ENCODE assay signal across 2 cellular contexts in the genomic region with DNA sequence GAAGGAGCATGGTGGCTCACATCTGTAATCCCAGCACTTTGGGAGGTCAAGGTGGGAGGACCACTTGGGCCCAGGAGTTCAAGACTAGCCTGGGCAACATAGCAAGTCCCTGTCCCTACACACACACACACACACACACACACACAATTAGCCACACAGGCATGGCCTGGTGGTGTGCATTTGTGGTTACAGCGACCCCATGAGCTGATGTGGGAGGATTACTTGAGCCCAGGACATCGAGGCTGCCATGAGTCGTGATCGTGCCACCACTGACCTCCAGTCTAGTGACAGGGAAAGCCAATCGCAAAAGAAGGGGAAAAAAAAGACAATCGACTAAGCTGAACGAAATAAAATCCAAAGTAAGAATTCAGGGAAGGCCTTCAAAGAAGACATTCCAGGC.
TF ChIP-seq lines count a peak whose summit lies in the region.

No MANE protein-coding gene starts in this region.

TF ChIP-seq in HCT116, 20 proteins besides CTCF, POLR2A, EP300 and RAD21:
- no peak for TF ChIP-seq EGR1 (IDR thresholded peaks at IDR 0.05; ENCODE audit: low read depth)
- TF ChIP-seq TCF7L2 (IDR thresholded peaks at IDR 0.05; ENCODE audit: borderline replicate concordance, extremely low read depth, insufficient read depth, insufficient read length): no peak
- no peak for TF ChIP-seq CEBPB (IDR thresholded peaks at IDR 0.05; ENCODE audit: low read depth)
- no peak for TF ChIP-seq JUND (IDR thresholded peaks at IDR 0.05)
- no peak for TF ChIP-seq SP1 (IDR thresholded peaks at IDR 0.05; ENCODE audit: low read depth)
- TF ChIP-seq CBX3 (IDR thresholded peaks at IDR 0.05; ENCODE audit: low read depth): no peak
- no peak for TF ChIP-seq YY1 (IDR thresholded peaks at IDR 0.05; ENCODE audit: extremely low read depth, insufficient replicate concordance, low read depth, low read length)
- TF ChIP-seq EZH2 (IDR thresholded peaks at IDR 0.05): no peak
- no peak for TF ChIP-seq ZFX (IDR thresholded peaks at IDR 0.05)
- TF ChIP-seq, protein P1, sequence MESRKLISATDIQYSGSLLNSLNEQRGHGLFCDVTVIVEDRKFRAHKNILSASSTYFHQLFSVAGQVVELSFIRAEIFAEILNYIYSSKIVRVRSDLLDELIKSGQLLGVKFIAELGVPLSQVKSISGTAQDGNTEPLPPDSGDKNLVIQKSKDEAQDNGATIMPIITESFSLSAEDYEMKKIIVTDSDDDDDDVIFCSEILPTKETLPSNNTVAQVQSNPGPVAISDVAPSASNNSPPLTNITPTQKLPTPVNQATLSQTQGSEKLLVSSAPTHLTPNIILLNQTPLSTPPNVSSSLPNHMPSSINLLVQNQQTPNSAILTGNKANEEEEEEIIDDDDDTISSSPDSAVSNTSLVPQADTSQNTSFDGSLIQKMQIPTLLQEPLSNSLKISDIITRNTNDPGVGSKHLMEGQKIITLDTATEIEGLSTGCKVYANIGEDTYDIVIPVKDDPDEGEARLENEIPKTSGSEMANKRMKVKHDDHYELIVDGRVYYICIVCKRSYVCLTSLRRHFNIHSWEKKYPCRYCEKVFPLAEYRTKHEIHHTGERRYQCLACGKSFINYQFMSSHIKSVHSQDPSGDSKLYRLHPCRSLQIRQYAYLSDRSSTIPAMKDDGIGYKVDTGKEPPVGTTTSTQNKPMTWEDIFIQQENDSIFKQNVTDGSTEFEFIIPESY (IDR thresholded peaks at IDR 0.05; ENCODE audit: extremely low read depth, insufficient replicate concordance, low read length): no peak
- no peak for TF ChIP-seq POLR2AphosphoS5 (IDR thresholded peaks at IDR 0.05; ENCODE audit: low read depth, low read length)
- no peak for TF ChIP-seq SIN3A (IDR thresholded peaks at IDR 0.05; ENCODE audit: low read depth)

TF ChIP-seq in H1, 55 proteins besides CTCF, POLR2A, EP300 and RAD21:
- TF ChIP-seq, protein P2, sequence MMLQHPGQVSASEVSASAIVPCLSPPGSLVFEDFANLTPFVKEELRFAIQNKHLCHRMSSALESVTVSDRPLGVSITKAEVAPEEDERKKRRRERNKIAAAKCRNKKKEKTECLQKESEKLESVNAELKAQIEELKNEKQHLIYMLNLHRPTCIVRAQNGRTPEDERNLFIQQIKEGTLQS (IDR thresholded peaks at IDR 0.05; ENCODE audit: insufficient read depth, low read depth, low read length): no peak
- TF ChIP-seq CEBPB (IDR thresholded peaks at IDR 0.05; ENCODE audit: low read depth, low read length): no peak
- TF ChIP-seq BCL11A (IDR thresholded peaks at IDR 0.05; ENCODE audit: low read depth in 2 of 2, low read length in 2 of 2): no peak
- TF ChIP-seq SIRT6 (IDR thresholded peaks at IDR 0.05; ENCODE audit: low read length): no peak
- no peak for TF ChIP-seq CHD1 (IDR thresholded peaks at IDR 0.05; ENCODE audit: low read depth, low read length)
- TF ChIP-seq POLR2AphosphoS5 (IDR thresholded peaks at IDR 0.05; ENCODE audit: low read depth, low read length): no peak
- no peak for TF ChIP-seq TAF1 (IDR thresholded peaks at IDR 0.05; ENCODE audit: low read depth, low read length)
- TF ChIP-seq ZNF274 (IDR thresholded peaks at IDR 0.05; ENCODE audit: borderline replicate concordance, extremely low read depth, low read length): no peak
